8 cellular contexts compared by ENCODE assay signal in the genomic region with DNA sequence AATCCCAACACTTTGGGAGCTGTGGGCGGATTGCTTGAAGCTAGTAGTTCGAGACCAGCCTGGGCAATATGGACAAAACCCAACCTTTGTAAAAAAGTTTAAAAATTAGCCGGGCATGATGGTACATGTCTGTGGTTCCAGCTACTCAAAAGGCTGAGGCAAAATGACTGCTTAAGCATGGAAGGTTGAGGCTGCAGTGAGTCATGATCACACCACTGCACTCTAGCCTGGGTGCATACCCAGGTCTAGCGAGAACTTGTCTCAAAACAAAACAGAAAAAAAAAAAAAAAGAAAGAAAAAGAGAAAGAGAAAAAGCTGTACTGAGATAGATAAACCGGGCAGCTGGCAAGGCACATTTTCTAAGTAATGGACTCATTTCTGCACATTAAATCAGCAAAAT. TPM values are rescaled to one million over a fixed set of nuclear protein-coding genes. Genes with fewer than 3 reads are reported as not detected.
DNase-seq lines count a peak whose midpoint lies in the region; ATAC-seq and TF ChIP-seq lines count a peak whose summit lies in the region.

No MANE protein-coding gene starts in this region.

- H3K27ac Mint-ChIP-seq in T-helper 17 cell, result peak overlapping the region; percentile 80
- peak overlapping the region; percentile 45 for H3K27ac Mint-ChIP-seq in dendritic cell treated with granulocyte-macrophage colony-stimulating factor and Interleukin-4, amounts not matched to agents 40 ng/mL and 50 ng/mL, for 4 days

- no peaks in the 10 kb centered on the region for H3K9me3 Mint-ChIP-seq in dendritic cell treated with granulocyte-macrophage colony-stimulating factor and Interleukin-4, amounts not matched to agents 40 ng/mL and 50 ng/mL, for 4 days

- intact Hi-C loops in dendritic cell treated with granulocyte-macrophage colony-stimulating factor and Interleukin-4, amounts not matched to agents 40 ng/mL and 50 ng/mL, for 4 days (cut with micrococcal nuclease), result no loop called here
- intact Hi-C loops in cardiac septum (cut with DNase I), result no loop called here

- H3K4me1 Mint-ChIP-seq in T-helper 17 cell, result peaks cover 37% of the 10 kb centered on the region
- H3K4me1 Mint-ChIP-seq in dendritic cell treated with granulocyte-macrophage colony-stimulating factor and Interleukin-4, amounts not matched to agents 40 ng/mL and 50 ng/mL, for 4 days (ENCODE audit: low read depth), result peaks cover 45% of the 10 kb centered on the region

- H3K36me3 Mint-ChIP-seq in T-helper 17 cell (ENCODE audit: low read depth), result peaks cover 2% of the 10 kb centered on the region
- peaks cover 49% of the 10 kb centered on the region for H3K36me3 Mint-ChIP-seq in dendritic cell treated with granulocyte-macrophage colony-stimulating factor and Interleukin-4, amounts not matched to agents 40 ng/mL and 50 ng/mL, for 4 days (ENCODE audit: low read depth)

- CTCF ChIA-PET in HEK293T (lab: Yijun Ruan, JAX), result interaction anchor here (0.6 kb wide), 1 partner anchor 12 kb away, joined by 3 read pairs; no protein-coding TSS in a partner anchor

- POLR2A ChIA-PET in HEK293T (lab: Yijun Ruan, JAX), result no interaction called here

- DNase-seq in T-helper 17 cell (no peak), cardiac septum (ENCODE audit: low spot score) (no peak), GOT3 (lab: John Stamatoyannopoulos, UW) (no peak), HEK293T (ENCODE audit: extremely low spot score) (no peak)
- DNase-seq in stimulated activated CD4-positive, alpha-beta T cell treated with anti-CD3 and anti-CD28 coated beads, Interleukin-2, amount 100 ng/mL, for 24 hours, result peak; percentile 55 to 60

- no peaks in the 10 kb centered on the region for H3K27me3 Mint-ChIP-seq in T-helper 17 cell
- no peaks in the 10 kb centered on the region for H3K27me3 Mint-ChIP-seq in dendritic cell treated with granulocyte-macrophage colony-stimulating factor and Interleukin-4, amounts not matched to agents 40 ng/mL and 50 ng/mL, for 4 days

- peak; percentile 74 for ATAC-seq in GM18873 (IDR thresholded peaks at IDR 0.05; ENCODE audit: low FRiP score, unreplicated experiment)
- ATAC-seq in HG02943 (IDR thresholded peaks at IDR 0.05; ENCODE audit: low read depth, unreplicated experiment), result peak; percentile 64
- peak; percentile 76 for ATAC-seq in T-helper 17 cell

- no peaks in the 10 kb centered on the region for H3K9me3 ChIP-seq in T-helper 17 cell (ENCODE audit: control insufficient read depth, low read length, poor library complexity, severe bottlenecking)

- peak overlapping the region; percentile 41 for H3K4me3 Mint-ChIP-seq in T-helper 17 cell
- no peak overlapping the region for H3K4me3 Mint-ChIP-seq in dendritic cell treated with granulocyte-macrophage colony-stimulating factor and Interleukin-4, amounts not matched to agents 40 ng/mL and 50 ng/mL, for 4 days

TF ChIP-seq in HEK293T, 16 proteins besides CTCF, POLR2A, EP300 and RAD21:
- TF ChIP-seq NFRKB (IDR thresholded peaks at IDR 0.05) (no peak), FOXM1 (IDR thresholded peaks at IDR 0.05; ENCODE audit: borderline replicate concordance) (no peak), FOXA1 (IDR thresholded peaks at IDR 0.05) (no peak), SP1 (IDR thresholded peaks at IDR 0.05) (no peak), ARNT (IDR thresholded peaks at IDR 0.05) (no peak), BHLHE40 (IDR thresholded peaks at IDR 0.05; ENCODE audit: borderline replicate concordance) (no peak)
- TF ChIP-seq, protein P1, sequence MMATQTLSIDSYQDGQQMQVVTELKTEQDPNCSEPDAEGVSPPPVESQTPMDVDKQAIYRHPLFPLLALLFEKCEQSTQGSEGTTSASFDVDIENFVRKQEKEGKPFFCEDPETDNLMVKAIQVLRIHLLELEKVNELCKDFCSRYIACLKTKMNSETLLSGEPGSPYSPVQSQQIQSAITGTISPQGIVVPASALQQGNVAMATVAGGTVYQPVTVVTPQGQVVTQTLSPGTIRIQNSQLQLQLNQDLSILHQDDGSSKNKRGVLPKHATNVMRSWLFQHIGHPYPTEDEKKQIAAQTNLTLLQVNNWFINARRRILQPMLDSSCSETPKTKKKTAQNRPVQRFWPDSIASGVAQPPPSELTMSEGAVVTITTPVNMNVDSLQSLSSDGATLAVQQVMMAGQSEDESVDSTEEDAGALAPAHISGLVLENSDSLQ (IDR thresholded peaks at IDR 0.05), result no peak

RNA-seq across cellular contexts. Expression of gene ARPP19, which starts 10.6 kb away (rescaled TPM):
- total RNA-seq in T-helper 17 cell (100 to 1,000 TPM; 111 to 147 TPM), cardiac septum (131 TPM)

RNA-seq across cellular contexts. Expression of gene MYO5A, which starts 29.5 kb away (rescaled TPM):
- 10 to 100 TPM; 50.6 to 58.4 TPM for total RNA-seq in T-helper 17 cell
- 11.4 TPM for total RNA-seq in cardiac septum

Comparison
In these comparisons a context has a peak if more than half of its experiments do, and no peak if none do; other contexts are left out.
1. DNase-seq: peak in stimulated activated CD4-positive, alpha-beta T cell treated with anti-CD3 and anti-CD28 coated beads, Interleukin-2, amount 100 ng/mL, for 24 hours (2 of 2); none in T-helper 17 cell (0 of 3), cardiac septum (single experiment), GOT3 (single experiment) and HEK293T (single experiment).
2. Peak in every context shown above with its lines, with median percentiles within 50 percentile points of each other: ATAC-seq.